ENCODE assay signal across 8 cellular contexts in the genomic region with DNA sequence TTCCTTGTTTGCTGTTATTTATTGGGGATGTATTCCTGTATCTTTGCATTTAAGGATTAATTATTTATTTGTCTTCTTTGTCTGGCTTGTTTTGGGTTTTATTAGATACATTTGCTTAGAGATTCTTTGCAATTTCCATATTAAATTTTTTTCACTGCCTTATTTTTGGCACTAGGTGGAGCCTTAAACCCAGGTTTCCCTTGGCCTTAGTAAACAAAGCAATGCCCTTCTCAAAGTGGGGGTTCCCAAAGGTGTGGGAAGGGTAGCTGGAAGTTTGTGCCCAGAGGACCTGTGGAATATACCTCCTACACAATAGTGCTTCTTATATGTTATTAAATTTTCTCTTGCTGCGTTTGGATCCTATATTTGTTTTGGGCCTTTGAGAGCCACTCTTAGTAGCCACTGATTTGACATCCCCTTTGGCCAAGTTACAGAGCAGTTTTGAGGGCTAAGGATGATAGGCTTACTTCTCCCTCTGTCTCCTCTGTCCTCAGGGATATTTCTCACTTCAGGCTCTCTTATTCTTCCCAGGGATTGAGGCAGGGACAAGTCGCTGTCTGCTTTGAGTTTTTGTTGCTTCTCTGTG.
DNase-seq lines count a peak whose midpoint lies in the region; ATAC-seq, FAIRE-seq and TF ChIP-seq lines count a peak whose summit lies in the region.

No MANE protein-coding gene starts in this region.

- H3K56ac ChIP-seq in mesendoderm (ENCODE audit: low read length): no peak overlapping the region

- no peaks in the 10 kb centered on the region for H3K4me1 ChIP-seq in mesendoderm (ENCODE audit: control insufficient read depth, low read depth, low read length)

- DNase-seq in Ammon's horn (ENCODE audit: low spot score) (peak; percentile 40), GM12892 (ENCODE audit: insufficient read length) (no peak), NCI-H345 treated with DMSO at 0.1 percent for 48 hours (lab: John Stamatoyannopoulos, UW; ENCODE audit: unreplicated experiment) (peak; percentile 1), choroid plexus epithelial cell (ENCODE audit: low read depth) (peak; percentile 53), mesendoderm (peak; percentile 34), NCI-H2196 treated with DMSO at 0.1 percent for 48 hours (lab: John Stamatoyannopoulos, UW; ENCODE audit: unreplicated experiment) (no peak)

- no peak overlapping the region for H4K5ac ChIP-seq in mesendoderm (ENCODE audit: low read length)

- H3K4ac ChIP-seq in mesendoderm (ENCODE audit: low read depth, low read length): no peak overlapping the region

- H2BK120ac ChIP-seq in mesendoderm (ENCODE audit: low read depth, low read length): no peak overlapping the region

- H3K23ac ChIP-seq in mesendoderm (ENCODE audit: low read length): no peak overlapping the region

- H3K9ac ChIP-seq in mesendoderm (ENCODE audit: low read length): no peak overlapping the region

- no peaks in the 10 kb centered on the region for H3K79me1 ChIP-seq in mesendoderm (ENCODE audit: low read length)

- no peak overlapping the region for H4K8ac ChIP-seq in mesendoderm (ENCODE audit: low read depth, low read length)

- FAIRE-seq in GM12892 (lab: Jason Lieb, UNC): peak; percentile 33

- no peak overlapping the region for H3K18ac ChIP-seq in mesendoderm (ENCODE audit: low read length)

- H3K79me2 ChIP-seq in mesendoderm (ENCODE audit: control insufficient read depth, insufficient read depth, low read length): no peaks in the 10 kb centered on the region

- H3K4me3 ChIP-seq in choroid plexus epithelial cell (ENCODE audit: low read depth, low read length): no peak overlapping the region
- no peak overlapping the region for H3K4me3 ChIP-seq in mesendoderm (ENCODE audit: low read length)

- no peak overlapping the region for H2BK5ac ChIP-seq in mesendoderm (ENCODE audit: low read length)

- ATAC-seq in HG03460 (IDR thresholded peaks at IDR 0.05; ENCODE audit: unreplicated experiment) (no peak), GM21723 (IDR thresholded peaks at IDR 0.05; ENCODE audit: unreplicated experiment) (no peak)

- TF ChIP-seq POLR2A in GM12892 (IDR thresholded peaks at IDR 0.05; ENCODE audit: low read depth, low read length): no peak

- peak; percentile 78 for TF ChIP-seq CTCF in choroid plexus epithelial cell (conservative IDR thresholded peaks at IDR 0.05; ENCODE audit: low read depth, low read length)

- no peak overlapping the region for H3K27ac ChIP-seq in mesendoderm (ENCODE audit: low read depth, low read length)

- no peaks in the 10 kb centered on the region for H3K36me3 ChIP-seq in mesendoderm (ENCODE audit: control insufficient read depth, insufficient read depth, low read length)

- no peak overlapping the region for H2AK5ac ChIP-seq in mesendoderm (ENCODE audit: low read length)

- no peak overlapping the region for H3K4me2 ChIP-seq in mesendoderm (ENCODE audit: low read length)

- WGBS in mesendoderm (ENCODE audit: extremely low coverage, insufficient coverage, low lambda C conversion rate): no CpG with 5 or more reads among the region's 2 CpGs

- H3K27me3 ChIP-seq in mesendoderm (ENCODE audit: insufficient read depth, low read length, poor library complexity): no peaks in the 10 kb centered on the region

- no peak overlapping the region for H2BK15ac ChIP-seq in mesendoderm (replicated peaks; ENCODE audit: low read depth)

Comparison
In these comparisons a context has a peak if more than half of its experiments do, and no peak if none do; other contexts are left out.
1. DNase-seq: peak in Ammon's horn (single experiment), NCI-H345 treated with DMSO at 0.1 percent for 48 hours (single experiment), choroid plexus epithelial cell (single experiment) and mesendoderm (single experiment); none in GM12892 (single experiment) and NCI-H2196 treated with DMSO at 0.1 percent for 48 hours (single experiment).